6 cellular contexts compared by ENCODE assay signal in the genomic region with DNA sequence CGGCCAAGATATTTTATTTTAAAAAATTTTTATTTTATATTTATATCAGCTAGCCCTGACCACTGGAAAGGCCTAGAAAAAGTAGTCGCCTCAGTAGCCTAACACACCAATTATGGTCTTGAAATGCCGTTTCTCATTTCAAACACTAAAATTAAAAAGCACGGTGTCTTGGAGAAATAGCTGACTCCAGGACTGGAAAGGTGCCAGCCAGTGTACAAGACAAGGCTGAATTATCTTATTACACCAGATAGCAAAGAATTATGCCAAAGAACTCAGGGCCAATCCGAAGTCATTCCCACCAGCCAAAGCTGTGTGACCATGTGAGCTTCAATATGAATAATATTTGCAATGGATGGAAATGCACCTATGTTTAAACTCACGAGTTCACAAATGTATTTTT. TPM values are rescaled to one million over a fixed set of nuclear protein-coding genes. Genes with fewer than 3 reads are reported as not detected.
"Had no signal": no experiment of that assay in that cellular context is flagged by ENCODE, and none has a peak within 500 bp of the region (broad histone marks: within the 10 kb centered on the region; RNA-seq: fewer than 3 reads in every experiment).

No MANE protein-coding gene starts in this region.

- DNase-seq: H9, HCEC 1CT, IMR-90 had no signal

- H3K4me3 ChIP-seq: GM23338, K562 had no signal

RNA-seq across cellular contexts. Expression of a gene that starts 20.0 kb away (rescaled TPM):
- total RNA-seq: IMR-90 had no signal
- polyA plus RNA-seq: IMR-90, K562 had no signal

RNA-seq across cellular contexts. Expression of a gene that starts 53.7 kb away (rescaled TPM):
- total RNA-seq: HT-29, K562 had no signal
- polyA plus RNA-seq: K562 had no signal
